8 cellular contexts compared by ENCODE assay signal in genomic region chr9:123929177-123929869, GRCh38. TPM values are rescaled to one million over a fixed set of nuclear protein-coding genes. Genes with fewer than 3 reads are reported as not detected.
A peak's percentile ranks its signal among the peaks of the same experiment; 100 is the strongest.
DNase-seq lines count a peak whose midpoint lies in the region; ATAC-seq and TF ChIP-seq lines count a peak whose summit lies in the region.

No MANE protein-coding gene starts in this region.

- ATAC-seq in CD8-positive, alpha-beta T cell = no peak
- ATAC-seq in GM19395 (IDR thresholded peaks at IDR 0.05; ENCODE audit: unreplicated experiment) (peak; percentile 36), HG03521 (IDR thresholded peaks at IDR 0.05; ENCODE audit: unreplicated experiment) (peak; percentile 33)

- peaks cover 43% of the 10 kb centered on the region for H3K4me1 Mint-ChIP-seq in CD8-positive, alpha-beta T cell (ENCODE audit: low read depth)

- CTCF ChIA-PET in CD8-positive, alpha-beta T cell (lab: Charles Lee) = no interaction called here

- WGBS in esophagus squamous epithelium, 2 donors = 3 to 10% methylated on average over 4 to 16 of the region's 50 CpGs

- H3K27me3 Mint-ChIP-seq in CD8-positive, alpha-beta T cell (ENCODE audit: low read depth) = no peaks in the 10 kb centered on the region

- no peaks in the 10 kb centered on the region for H3K36me3 Mint-ChIP-seq in CD8-positive, alpha-beta T cell

- peak overlapping the region; percentile 58 for H3K4me3 ChIP-seq in CD8-positive, alpha-beta T cell (ENCODE audit: low read depth, low read length)
- H3K4me3 ChIP-seq in esophagus squamous epithelium = peak overlapping the region; percentile 68 to 85 (median 74)

- DNase-seq in CD8-positive, alpha-beta T cell = peak in 4 of 7 experiments; percentile 7 to 49 (median 22)
- DNase-seq in activated CD4-positive, alpha-beta T cell treated with anti-CD3 and anti-CD28 coated beads, Interleukin-2, amount 50 U/mL, for 4 hours = peak; percentile 17 to 25
- DNase-seq in esophagus squamous epithelium (lab: John Stamatoyannopoulos, UW) = no peak
- peak; percentile 4 for DNase-seq in occipital lobe (lab: John Stamatoyannopoulos, UW)
- no peak for DNase-seq in AML-193 (lab: John Stamatoyannopoulos, UW)
- no peak for DNase-seq in cerebellar nuclear complex (lab: John Stamatoyannopoulos, UW)

- no peaks in the 10 kb centered on the region for H3K9me3 Mint-ChIP-seq in CD8-positive, alpha-beta T cell

- H3K27ac ChIP-seq in CD8-positive, alpha-beta T cell (ENCODE audit: low read depth, low read length) = no peak overlapping the region
- peak overlapping the region; percentile 70 to 84 (median 78) for H3K27ac ChIP-seq in esophagus squamous epithelium

- H3K4me3 Mint-ChIP-seq in CD8-positive, alpha-beta T cell = peak overlapping the region; percentile 84

- H3K4me1 ChIP-seq in CD8-positive, alpha-beta T cell (ENCODE audit: insufficient read depth, low read length) = peaks cover 22% of the 10 kb centered on the region
- H3K4me1 ChIP-seq in esophagus squamous epithelium = peaks cover 10 to 29% (median 15%) of the 10 kb centered on the region in 3 donors

- H3K9me3 ChIP-seq in CD8-positive, alpha-beta T cell (ENCODE audit: low read length) = no peaks in the 10 kb centered on the region
- H3K9me3 ChIP-seq in esophagus squamous epithelium = no peaks in the 10 kb centered on the region

- POLR2A ChIA-PET in CD8-positive, alpha-beta T cell (lab: Charles Lee) = no interaction called here

- H3K27me3 ChIP-seq in CD8-positive, alpha-beta T cell (ENCODE audit: insufficient read depth, low read length) = no peaks in the 10 kb centered on the region
- no peaks in the 10 kb centered on the region for H3K27me3 ChIP-seq in esophagus squamous epithelium

- TF ChIP-seq CTCF in CD8-positive, alpha-beta T cell (IDR thresholded peaks at IDR 0.05) = no peak
- TF ChIP-seq CTCF in esophagus squamous epithelium (IDR thresholded peaks at IDR 0.05) = no peak

- no peaks in the 10 kb centered on the region for H3K36me3 ChIP-seq in CD8-positive, alpha-beta T cell (ENCODE audit: insufficient read depth, low read length)
- H3K36me3 ChIP-seq in esophagus squamous epithelium = no peaks in the 10 kb centered on the region

- peak overlapping the region; percentile 25 for H3K27ac Mint-ChIP-seq in CD8-positive, alpha-beta T cell

- no peak for TF ChIP-seq POLR2A in esophagus squamous epithelium (IDR thresholded peaks at IDR 0.05)

- intact Hi-C loops in CD8-positive, alpha-beta T cell (cut with DNase I, micrococcal nuclease) = loop anchor here in 1 of 2 experiments (2.0 kb wide), 1 partner anchor 1011 kb away; the partner anchor contains the start of gene GOLGA1
- intact Hi-C loops in esophagus squamous epithelium (cut with DNase I) = no loop called here

RNA-seq across cellular contexts. Expression of gene DENND1A, which starts 0.6 kb away (rescaled TPM):
- total RNA-seq in CD8-positive, alpha-beta T cell = 10 to 100 TPM; 17.5 to 18.7 TPM
- total RNA-seq in esophagus squamous epithelium (10 to 100 TPM in 3 of 4 donors, 1 to 10 TPM in 1; 5.3 to 16.0 (median 12.9) TPM), occipital lobe (37.3 TPM)

Comparison
In these comparisons a context has a peak if more than half of its experiments do, and no peak if none do; other contexts are left out.
1. DNase-seq: peak in CD8-positive, alpha-beta T cell (4 of 7), activated CD4-positive, alpha-beta T cell treated with anti-CD3 and anti-CD28 coated beads, Interleukin-2, amount 50 U/mL, for 4 hours (2 of 2) and occipital lobe (single experiment); none in esophagus squamous epithelium (single experiment), AML-193 (0 of 2) and cerebellar nuclear complex (0 of 2).